In genomic region chr19:43430976-43431375, GRCh38 we compare ENCODE assay signal across 20 cellular contexts. TPM values are rescaled to one million over a fixed set of nuclear protein-coding genes. Genes with fewer than 3 reads are reported as not detected.
DNase-seq lines count a peak whose midpoint lies in the region; ATAC-seq, FAIRE-seq and TF ChIP-seq lines count a peak whose summit lies in the region.
"Had no signal": no experiment of that assay in that cellular context is flagged by ENCODE, and none has a peak within 500 bp of the region (broad histone marks: within the 10 kb centered on the region; RNA-seq: fewer than 3 reads in every experiment).

No MANE protein-coding gene starts in this region.

- H3K36me3 Mint-ChIP-seq in T-helper 17 cell (ENCODE audit: low read depth): no peaks in the 10 kb centered on the region
- H3K36me3 Mint-ChIP-seq in CD8-positive, alpha-beta T cell: no peaks in the 10 kb centered on the region
- H3K36me3 Mint-ChIP-seq: CD8-positive, alpha-beta memory T cell had no signal

- TF ChIP-seq EP300 in HepG2 (IDR thresholded peaks at IDR 0.05; ENCODE audit: low read depth in 2 of 2, low read length in 2 of 2): no peak
- TF ChIP-seq EP300 in HepG2 (CRISPR knock-in tag; IDR thresholded peaks at IDR 0.05; ENCODE audit: borderline replicate concordance): no peak

- TF ChIP-seq RAD21 in HepG2 (CRISPR knock-in tag; IDR thresholded peaks at IDR 0.05): no peak

- FAIRE-seq in HepG2 (lab: Jason Lieb, UNC): no peak
- FAIRE-seq: A549, GM18507, HTR-8/SVneo, K562 had no signal

- no peaks in the 10 kb centered on the region for H3K36me3 ChIP-seq in HepG2 (replicated peaks in 1 of 2; ENCODE audit: control insufficient read depth in 1 of 2, insufficient read depth in 2 of 2, low read length in 2 of 2)
- no peaks in the 10 kb centered on the region for H3K36me3 ChIP-seq in right lobe of liver
- no peaks in the 10 kb centered on the region for H3K36me3 ChIP-seq in CD8-positive, alpha-beta T cell (ENCODE audit: insufficient read depth, low read length)
- H3K36me3 ChIP-seq: BE2C had no signal

- 63% methylated on average over 9 of the region's 9 CpGs for WGBS in HepG2 (ENCODE audit: low lambda C conversion rate)
- WGBS in right lobe of liver (ENCODE audit: insufficient coverage, low coverage, low lambda C conversion rate, missing lambda C conversion rate): 74% methylated on average over 9 of the region's 9 CpGs

- intact Hi-C loops in HepG2 (cut with micrococcal nuclease; ENCODE audit: unreplicated experiment): no loop called here
- intact Hi-C loops in right lobe of liver (cut with DNase I): no loop called here
- intact Hi-C loops in CD8-positive, alpha-beta T cell (cut with DNase I, micrococcal nuclease): loop anchor here in 1 of 2 experiments (10.0 kb wide), 1 partner anchor 234 kb away; no protein-coding TSS in a partner anchor

- no peaks in the 10 kb centered on the region for H3K79me2 ChIP-seq in HepG2 (ENCODE audit: insufficient read depth, low read length)

- H3K9ac ChIP-seq in HepG2 (ENCODE audit: insufficient read depth, low read depth, low read length): no peak overlapping the region

- TF ChIP-seq CTCF in HepG2 (CRISPR knock-in tag; IDR thresholded peaks at IDR 0.05) (no peak), right lobe of liver (IDR thresholded peaks at IDR 0.05) (no peak), foreskin keratinocyte (conservative IDR thresholded peaks at IDR 0.05) (no peak)
- no peak for TF ChIP-seq CTCF in CD8-positive, alpha-beta T cell (IDR thresholded peaks at IDR 0.05)

- H3K27me3 Mint-ChIP-seq in T-helper 17 cell: no peaks in the 10 kb centered on the region
- no peaks in the 10 kb centered on the region for H3K27me3 Mint-ChIP-seq in CD8-positive, alpha-beta T cell (ENCODE audit: low read depth)
- H3K27me3 Mint-ChIP-seq: CD8-positive, alpha-beta memory T cell had no signal

- no peaks in the 10 kb centered on the region for H3K9me3 Mint-ChIP-seq in CD8-positive, alpha-beta T cell
- H3K9me3 Mint-ChIP-seq: CD8-positive, alpha-beta memory T cell had no signal

- H3K4me1 ChIP-seq in HepG2 (ENCODE audit: insufficient read depth, low read length) (no peaks in the 10 kb centered on the region), right lobe of liver (no peaks in the 10 kb centered on the region), foreskin keratinocyte (peaks cover 3% of the 10 kb centered on the region)
- H3K4me1 ChIP-seq in CD8-positive, alpha-beta T cell (ENCODE audit: insufficient read depth, low read length): peaks cover 7% of the 10 kb centered on the region
- H3K4me1 ChIP-seq: A549, BE2C, Caco-2 had no signal

- in situ Hi-C loops in HepG2 (cut with HindIII; ENCODE audit: extremely low pct_ligation_motif_present, low pct_unique_long_range_greater_than_20kb): no loop called here

- CTCF ChIA-PET in HepG2 (lab: Yijun Ruan, JAX; ENCODE audit: low intra/inter-chr PET ratio, low total read pairs): no interaction called here
- CTCF ChIA-PET in CD8-positive, alpha-beta T cell (lab: Charles Lee): interaction anchor here (0.9 to 9.7 kb wide), 5 partner anchors 11 to 101 kb away, joined by 3 to 158 read pairs (median 7); no protein-coding TSS in a partner anchor

- no peak overlapping the region for H3K4me3 Mint-ChIP-seq in T-helper 17 cell
- H3K4me3 Mint-ChIP-seq in CD8-positive, alpha-beta T cell: no peak overlapping the region
- H3K4me3 Mint-ChIP-seq: H9 had no signal

- ATAC-seq in HepG2 (no peak), right lobe of liver (no peak), T-helper 17 cell (no peak), foreskin keratinocyte (no peak)
- ATAC-seq in CD8-positive, alpha-beta T cell: no peak
- ATAC-seq: A549, K562 had no signal

- no peak overlapping the region for H3K4me2 ChIP-seq in HepG2 (ENCODE audit: low read depth, low read length)
- H3K4me2 ChIP-seq: A549 had no signal

- H3K9me3 ChIP-seq in HepG2 (ENCODE audit: low read length): no peaks in the 10 kb centered on the region
- H3K9me3 ChIP-seq in right lobe of liver: no peaks in the 10 kb centered on the region
- H3K9me3 ChIP-seq in T-helper 17 cell (ENCODE audit: control insufficient read depth, low read length, poor library complexity, severe bottlenecking): no peaks in the 10 kb centered on the region
- H3K9me3 ChIP-seq in CD8-positive, alpha-beta T cell (ENCODE audit: low read length): no peaks in the 10 kb centered on the region
- H3K9me3 ChIP-seq: A549, BE2C, Caco-2 had no signal

- no peak overlapping the region for H2AFZ ChIP-seq in HepG2 (ENCODE audit: low read length)

- no TSS peak for BruUV-seq in HepG2 (replicated peaks; lab: Mats Ljungman, UMichigan)

- H3K27me3 ChIP-seq in HepG2 (ENCODE audit: control insufficient read depth in 1 of 2, insufficient read depth in 2 of 2, low read length in 2 of 2) (no peaks in the 10 kb centered on the region), right lobe of liver (no peaks in the 10 kb centered on the region), foreskin keratinocyte (no peaks in the 10 kb centered on the region)
- H3K27me3 ChIP-seq in CD8-positive, alpha-beta T cell (ENCODE audit: insufficient read depth, low read length): no peaks in the 10 kb centered on the region
- H3K27me3 ChIP-seq: BE2C had no signal

- DNase-seq in HepG2 (ENCODE audit: low spot score) (no peak), right lobe of liver (no peak), T-helper 17 cell (no peak), foreskin keratinocyte (peak; percentile 78 to 84), NCI-H524 treated with DMSO at 0.1 percent for 48 hours (lab: John Stamatoyannopoulos, UW) (no peak), SHP77 treated with DMSO at 0.1 percent for 48 hours (lab: John Stamatoyannopoulos, UW) (no peak)
- DNase-seq in CD8-positive, alpha-beta T cell: no peak
- DNase-seq: BE2C; Caco-2; CD8-positive, alpha-beta memory T cell; DMS53; GOT3; H9 had no signal

- peak overlapping the region; percentile 80 for H3K27ac Mint-ChIP-seq in T-helper 17 cell
- H3K27ac Mint-ChIP-seq in CD8-positive, alpha-beta T cell: no peak overlapping the region

- H3K4me3 ChIP-seq in HepG2 (replicated peaks in 1 of 3; ENCODE audit: insufficient read depth in 1 of 3, low read depth in 2 of 3, low read length in 3 of 3) (no peak overlapping the region), right lobe of liver (no peak overlapping the region)
- no peak overlapping the region for H3K4me3 ChIP-seq in CD8-positive, alpha-beta T cell (ENCODE audit: low read depth, low read length)
- H3K4me3 ChIP-seq: A549, K562 had no signal

- POLR2A ChIA-PET in HepG2 (lab: Yijun Ruan, JAX): no interaction called here
- POLR2A ChIA-PET in CD8-positive, alpha-beta T cell (lab: Charles Lee): interaction anchor here (1.2 kb wide), 1 partner anchor 89 kb away, joined by 3 read pairs; no protein-coding TSS in a partner anchor

- H4K20me1 ChIP-seq in HepG2 (ENCODE audit: insufficient read depth, low read length): no peaks in the 10 kb centered on the region

- TF ChIP-seq POLR2A in HepG2 (IDR thresholded peaks at IDR 0.05; ENCODE audit: insufficient read depth in 1 of 2, low read depth in 2 of 2, low read length in 2 of 2): no peak
- no peak for TF ChIP-seq POLR2A in right lobe of liver (IDR thresholded peaks at IDR 0.05)

- no peak overlapping the region for H3K27ac ChIP-seq in HepG2 (ENCODE audit: extremely low read length, insufficient read depth, low read length)
- H3K27ac ChIP-seq in right lobe of liver: no peak overlapping the region
- no peak overlapping the region for H3K27ac ChIP-seq in foreskin keratinocyte
- no peak overlapping the region for H3K27ac ChIP-seq in CD8-positive, alpha-beta T cell (ENCODE audit: low read depth, low read length)
- H3K27ac ChIP-seq: A549, C4-2B had no signal

- H3K4me1 Mint-ChIP-seq in T-helper 17 cell: peaks cover 13% of the 10 kb centered on the region
- peaks cover 17% of the 10 kb centered on the region for H3K4me1 Mint-ChIP-seq in CD8-positive, alpha-beta T cell (ENCODE audit: low read depth)
- H3K4me1 Mint-ChIP-seq: H9 had no signal

RNA-seq across cellular contexts. Expression of gene TEX101, which starts 16.3 kb away (rescaled TPM):
- total RNA-seq in HepG2 (2016; rRNA removed; fragmentation: Illumina TruSeq; extraction: Trizol): not detected in 2 replicates
- total RNA-seq in HepG2 (2016; cell fraction: cytosol; rRNA removed; fragmentation: Illumina TruSeq; extraction: Trizol; ENCODE audit: low read depth): not detected in 2 replicates
- total RNA-seq in HepG2 (2016; cell fraction: insoluble cytoplasmic fraction; rRNA removed; fragmentation: Illumina TruSeq; extraction: Trizol): not detected in 2 replicates
- not detected in 2 replicates for total RNA-seq in HepG2 (2016; cell fraction: membrane; rRNA removed; fragmentation: Illumina TruSeq; extraction: Trizol)
- not detected in 2 replicates for total RNA-seq in HepG2 (2016; cell fraction: nucleus; rRNA removed; fragmentation: Illumina TruSeq; extraction: Trizol)
- polyA plus RNA-seq in HepG2 (2011; rRNA removed): not detected in 2 replicates
- polyA plus RNA-seq in HepG2 (2011; cell fraction: cytosol; rRNA removed): not detected in 2 replicates
- polyA plus RNA-seq in HepG2 (2011; cell fraction: nucleus; rRNA removed): not detected in 2 replicates
- not detected in 2 replicates for polyA plus RNA-seq in HepG2 (2012)
- not detected in 2 replicates for polyA plus RNA-seq in HepG2 (2016; cell fraction: cytosol; fragmentation: Illumina TruSeq; extraction: Trizol; ENCODE audit: low read depth)
- polyA plus RNA-seq in HepG2 (2016; cell fraction: insoluble cytoplasmic fraction; fragmentation: Illumina TruSeq; extraction: Trizol; ENCODE audit: low read depth): not detected in 2 replicates
- not detected in 2 replicates for polyA plus RNA-seq in HepG2 (2016; cell fraction: membrane; fragmentation: Illumina TruSeq; extraction: Trizol; ENCODE audit: low read depth)
- polyA plus RNA-seq in HepG2 (2016; cell fraction: nucleus; fragmentation: Illumina TruSeq; extraction: Trizol; ENCODE audit: insufficient read depth, low read depth): not detected in 2 replicates
- not detected in 2 replicates for polyA minus RNA-seq in HepG2 (2011; rRNA and poly(A)+ RNA removed; ENCODE audit: low replicate concordance)
- not detected in 2 replicates for polyA minus RNA-seq in HepG2 (2011; cell fraction: cytosol; rRNA and poly(A)+ RNA removed)
- not detected in 2 replicates for polyA minus RNA-seq in HepG2 (2011; cell fraction: nucleus; rRNA and poly(A)+ RNA removed)
- total RNA-seq in right lobe of liver: not detected
- not detected for total RNA-seq in T-helper 17 cell
- total RNA-seq in foreskin keratinocyte: not detected in 2 replicates
- not detected in 2 replicates for polyA plus RNA-seq in foreskin keratinocyte
- not detected for total RNA-seq in CD8-positive, alpha-beta T cell
- total RNA-seq: Caco-2; CD8-positive, alpha-beta memory T cell; Daoy; H9; K562 had no signal
- polyA plus RNA-seq: A549; AG04450; CD8-positive, alpha-beta memory T cell had no signal

RNA-seq across cellular contexts. Expression of gene LYPD3, which starts 34.4 kb away (rescaled TPM):
- total RNA-seq in HepG2 (2016; rRNA removed; fragmentation: Illumina TruSeq; extraction: Trizol) (0.15 and 0.51 TPM in 2 replicates), right lobe of liver (under 1 TPM in 4 of 6 experiments, not detected in 2; 0.20 to 0.28 (median 0.25) TPM), T-helper 17 cell (1 to 10 TPM; 5.1 to 7.4 TPM), foreskin keratinocyte (16.3 and 18.0 TPM in 2 replicates)
- 0.20 TPM in 1 of 2 replicates, not detected in the other for total RNA-seq in HepG2 (2016; cell fraction: cytosol; rRNA removed; fragmentation: Illumina TruSeq; extraction: Trizol; ENCODE audit: low read depth)
- 0.24 and 0.35 TPM in 2 replicates for total RNA-seq in HepG2 (2016; cell fraction: insoluble cytoplasmic fraction; rRNA removed; fragmentation: Illumina TruSeq; extraction: Trizol)
- total RNA-seq in HepG2 (2016; cell fraction: membrane; rRNA removed; fragmentation: Illumina TruSeq; extraction: Trizol): 0.25 and 0.38 TPM in 2 replicates
- 0.28 and 1.0 TPM in 2 replicates for total RNA-seq in HepG2 (2016; cell fraction: nucleus; rRNA removed; fragmentation: Illumina TruSeq; extraction: Trizol)
- polyA plus RNA-seq in HepG2 (2011; rRNA removed) (1.5 and 2.6 TPM in 2 replicates), foreskin keratinocyte (31.8 and 43.1 TPM in 2 replicates)
- polyA plus RNA-seq in HepG2 (2011; cell fraction: cytosol; rRNA removed): 1.6 and 2.4 TPM in 2 replicates
- polyA plus RNA-seq in HepG2 (2011; cell fraction: nucleus; rRNA removed): 2.4 and 2.8 TPM in 2 replicates
- 1.6 and 1.9 TPM in 2 replicates for polyA plus RNA-seq in HepG2 (2012)
- 0.33 and 0.83 TPM in 2 replicates for polyA plus RNA-seq in HepG2 (2016; cell fraction: cytosol; fragmentation: Illumina TruSeq; extraction: Trizol; ENCODE audit: low read depth)
- polyA plus RNA-seq in HepG2 (2016; cell fraction: insoluble cytoplasmic fraction; fragmentation: Illumina TruSeq; extraction: Trizol; ENCODE audit: low read depth): 0.90 and 1.0 TPM in 2 replicates
- polyA plus RNA-seq in HepG2 (2016; cell fraction: membrane; fragmentation: Illumina TruSeq; extraction: Trizol; ENCODE audit: low read depth): 0.80 and 1.0 TPM in 2 replicates
- polyA plus RNA-seq in HepG2 (2016; cell fraction: nucleus; fragmentation: Illumina TruSeq; extraction: Trizol; ENCODE audit: insufficient read depth, low read depth): 1.1 and 1.2 TPM in 2 replicates
- 2.5 and 11.3 TPM in 2 replicates for polyA minus RNA-seq in HepG2 (2011; rRNA and poly(A)+ RNA removed; ENCODE audit: low replicate concordance)
- polyA minus RNA-seq in HepG2 (2011; cell fraction: cytosol; rRNA and poly(A)+ RNA removed): 0.69 and 0.70 TPM in 2 replicates
- 0.77 and 0.99 TPM in 2 replicates for polyA minus RNA-seq in HepG2 (2011; cell fraction: nucleus; rRNA and poly(A)+ RNA removed)
- total RNA-seq in CD8-positive, alpha-beta T cell: 10 to 100 TPM; 70.0 to 72.3 TPM

Comparison
In these comparisons a context has a peak if more than half of its experiments do, and no peak if none do; other contexts are left out.
1. DNase-seq: peak in foreskin keratinocyte (2 of 2); none in HepG2 (single experiment), right lobe of liver (0 of 3), T-helper 17 cell (0 of 3), NCI-H524 treated with DMSO at 0.1 percent for 48 hours (single experiment), CD8-positive, alpha-beta T cell (0 of 7) and SHP77 treated with DMSO at 0.1 percent for 48 hours (single experiment).